ENCODE assay signal across 1 cellular context in the genomic region with DNA sequence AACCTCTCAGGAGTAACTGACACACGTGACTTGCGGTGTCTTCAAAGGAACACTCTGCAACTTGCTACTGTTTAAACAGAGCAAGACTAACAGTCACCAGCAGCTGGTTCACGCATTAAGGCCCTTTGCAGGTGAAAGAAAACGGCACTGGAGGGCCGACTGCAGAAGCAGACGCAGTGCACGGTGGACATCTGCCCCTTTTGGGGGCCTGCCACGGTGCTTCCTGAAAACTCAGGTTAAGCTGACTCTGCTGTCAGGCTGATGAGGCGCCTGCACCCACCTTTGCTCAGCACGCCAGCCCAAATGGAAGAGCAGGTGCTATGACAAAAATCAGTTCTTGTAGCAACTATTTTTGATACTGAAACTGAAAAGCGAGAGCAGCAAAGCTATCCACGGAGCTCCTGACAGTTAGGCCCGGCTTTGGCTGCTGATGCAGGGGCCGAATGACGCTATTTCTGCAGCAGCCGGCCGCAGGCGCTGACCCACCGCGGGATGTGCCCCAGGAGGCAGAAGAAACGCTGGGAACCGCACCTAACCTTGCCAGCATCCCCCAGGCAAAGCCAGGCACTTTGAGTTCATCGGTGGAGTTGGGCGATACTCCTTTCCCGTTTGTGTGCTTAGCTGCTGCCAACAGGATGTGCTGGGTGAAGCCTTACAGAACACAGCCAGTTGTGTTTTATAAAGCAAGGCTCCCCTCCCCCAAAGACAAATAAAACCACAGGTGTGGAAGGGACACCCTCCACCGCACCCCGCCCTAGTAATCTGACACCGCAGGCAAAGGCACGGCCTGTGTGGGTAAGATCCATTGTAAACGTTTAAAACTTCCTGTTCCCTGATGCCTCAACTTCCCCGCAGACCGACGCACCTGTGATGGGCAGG.
A peak's percentile ranks its signal among the peaks of the same experiment; 100 is the strongest.
TF ChIP-seq lines count a peak whose summit lies in the region.

No MANE protein-coding gene starts in this region.

TF ChIP-seq in Ishikawa, 13 proteins besides CTCF, POLR2A, EP300 and RAD21 (continued from another document):
- TF ChIP-seq, protein P1, sequence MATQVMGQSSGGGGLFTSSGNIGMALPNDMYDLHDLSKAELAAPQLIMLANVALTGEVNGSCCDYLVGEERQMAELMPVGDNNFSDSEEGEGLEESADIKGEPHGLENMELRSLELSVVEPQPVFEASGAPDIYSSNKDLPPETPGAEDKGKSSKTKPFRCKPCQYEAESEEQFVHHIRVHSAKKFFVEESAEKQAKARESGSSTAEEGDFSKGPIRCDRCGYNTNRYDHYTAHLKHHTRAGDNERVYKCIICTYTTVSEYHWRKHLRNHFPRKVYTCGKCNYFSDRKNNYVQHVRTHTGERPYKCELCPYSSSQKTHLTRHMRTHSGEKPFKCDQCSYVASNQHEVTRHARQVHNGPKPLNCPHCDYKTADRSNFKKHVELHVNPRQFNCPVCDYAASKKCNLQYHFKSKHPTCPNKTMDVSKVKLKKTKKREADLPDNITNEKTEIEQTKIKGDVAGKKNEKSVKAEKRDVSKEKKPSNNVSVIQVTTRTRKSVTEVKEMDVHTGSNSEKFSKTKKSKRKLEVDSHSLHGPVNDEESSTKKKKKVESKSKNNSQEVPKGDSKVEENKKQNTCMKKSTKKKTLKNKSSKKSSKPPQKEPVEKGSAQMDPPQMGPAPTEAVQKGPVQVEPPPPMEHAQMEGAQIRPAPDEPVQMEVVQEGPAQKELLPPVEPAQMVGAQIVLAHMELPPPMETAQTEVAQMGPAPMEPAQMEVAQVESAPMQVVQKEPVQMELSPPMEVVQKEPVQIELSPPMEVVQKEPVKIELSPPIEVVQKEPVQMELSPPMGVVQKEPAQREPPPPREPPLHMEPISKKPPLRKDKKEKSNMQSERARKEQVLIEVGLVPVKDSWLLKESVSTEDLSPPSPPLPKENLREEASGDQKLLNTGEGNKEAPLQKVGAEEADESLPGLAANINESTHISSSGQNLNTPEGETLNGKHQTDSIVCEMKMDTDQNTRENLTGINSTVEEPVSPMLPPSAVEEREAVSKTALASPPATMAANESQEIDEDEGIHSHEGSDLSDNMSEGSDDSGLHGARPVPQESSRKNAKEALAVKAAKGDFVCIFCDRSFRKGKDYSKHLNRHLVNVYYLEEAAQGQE (IDR thresholded peaks at IDR 0.05; ENCODE audit: low read depth), result no peak
- TF ChIP-seq CEBPB (IDR thresholded peaks at IDR 0.05) (no peak), YY1 (IDR thresholded peaks at IDR 0.05; ENCODE audit: low read depth) (no peak), CREB1 (IDR thresholded peaks at IDR 0.05; ENCODE audit: low read depth) (no peak), TEAD4 (IDR thresholded peaks at IDR 0.05) (peak; percentile 39; the same call in 1 of the 2 replicates), EGR1 (IDR thresholded peaks at IDR 0.05) (0 out of 2 replicates have a peak, but pooled peaks have one; percentile 14), TCF12 (IDR thresholded peaks at IDR 0.05; ENCODE audit: low read depth) (peak; percentile 89)
- TF ChIP-seq, protein P2, sequence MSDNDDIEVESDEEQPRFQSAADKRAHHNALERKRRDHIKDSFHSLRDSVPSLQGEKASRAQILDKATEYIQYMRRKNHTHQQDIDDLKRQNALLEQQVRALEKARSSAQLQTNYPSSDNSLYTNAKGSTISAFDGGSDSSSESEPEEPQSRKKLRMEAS (IDR thresholded peaks at IDR 0.05), result peak; percentile 69
- TF ChIP-seq, protein P3, sequence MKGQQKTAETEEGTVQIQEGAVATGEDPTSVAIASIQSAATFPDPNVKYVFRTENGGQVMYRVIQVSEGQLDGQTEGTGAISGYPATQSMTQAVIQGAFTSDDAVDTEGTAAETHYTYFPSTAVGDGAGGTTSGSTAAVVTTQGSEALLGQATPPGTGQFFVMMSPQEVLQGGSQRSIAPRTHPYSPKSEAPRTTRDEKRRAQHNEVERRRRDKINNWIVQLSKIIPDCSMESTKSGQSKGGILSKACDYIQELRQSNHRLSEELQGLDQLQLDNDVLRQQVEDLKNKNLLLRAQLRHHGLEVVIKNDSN (IDR thresholded peaks at IDR 0.05), result no peak
